Comparison of ENCODE assay signal across 15 cellular contexts in the genomic region with DNA sequence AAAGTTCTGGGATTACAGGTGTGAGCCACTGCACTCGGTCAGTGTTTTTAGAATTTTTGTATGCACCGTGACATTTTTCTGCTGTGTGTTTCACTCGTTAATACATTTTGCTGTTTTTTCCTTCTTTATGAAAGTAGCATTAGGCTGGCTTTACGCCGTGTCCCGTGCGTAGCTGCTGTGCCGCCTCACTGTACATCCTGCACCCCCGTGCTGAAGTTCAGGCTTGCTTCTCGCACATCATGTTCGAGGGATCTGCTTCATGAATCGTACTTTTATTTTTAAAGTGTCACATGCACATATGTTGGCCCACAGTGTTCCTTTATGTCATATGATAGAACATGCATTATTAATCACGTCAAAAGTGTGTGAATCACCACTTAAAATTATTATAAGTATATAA.
DNase-seq lines count a peak whose midpoint lies in the region; ATAC-seq and TF ChIP-seq lines count a peak whose summit lies in the region.
"Had no signal": no experiment of that assay in that cellular context is flagged by ENCODE, and none has a peak within 500 bp of the region (broad histone marks: within the 10 kb centered on the region; RNA-seq: fewer than 3 reads in every experiment).

No MANE protein-coding gene starts in this region.

- H3K9me3 ChIP-seq in HEK293 (ENCODE audit: control insufficient read depth, insufficient read depth, low read depth, low read length), result no peaks in the 10 kb centered on the region
- no peaks in the 10 kb centered on the region for H3K9me3 ChIP-seq in psoas muscle
- H3K9me3 ChIP-seq: HAP-1 had no signal

- POLR2A ChIA-PET in HEK293 (lab: Yijun Ruan, JAX), result no interaction called here

- no peaks in the 10 kb centered on the region for H3K27me3 Mint-ChIP-seq in T-helper 2 cell treated with Interferon-gamma antibody and Interleukin-4, amounts not matched to agents 5 μg/mL and 100 μg/mL, for 36 hours (ENCODE audit: low read depth)
- no peaks in the 10 kb centered on the region for H3K27me3 Mint-ChIP-seq in chondrocyte (ENCODE audit: low read depth)
- H3K27me3 Mint-ChIP-seq in activated naive CD4-positive, alpha-beta T cell treated with anti-CD3 and anti-CD28 coated beads for 36 hours (ENCODE audit: low read depth), result no peaks in the 10 kb centered on the region
- H3K27me3 Mint-ChIP-seq: CD4-positive, CD25-positive, alpha-beta regulatory T cell had no signal

- H3K27ac Mint-ChIP-seq in T-helper 2 cell treated with Interferon-gamma antibody and Interleukin-4, amounts not matched to agents 5 μg/mL and 100 μg/mL, for 36 hours, result peak overlapping the region; percentile 8
- H3K27ac Mint-ChIP-seq in chondrocyte (ENCODE audit: unreplicated experiment), result no peak overlapping the region
- H3K27ac Mint-ChIP-seq in activated naive CD4-positive, alpha-beta T cell treated with anti-CD3 and anti-CD28 coated beads for 36 hours, result no peak overlapping the region
- H3K27ac Mint-ChIP-seq: CD4-positive, CD25-positive, alpha-beta regulatory T cell; HFFc6 had no signal

- no peaks in the 10 kb centered on the region for H3K4me1 Mint-ChIP-seq in T-helper 2 cell treated with Interferon-gamma antibody and Interleukin-4, amounts not matched to agents 5 μg/mL and 100 μg/mL, for 36 hours (ENCODE audit: low read depth)
- no peaks in the 10 kb centered on the region for H3K4me1 Mint-ChIP-seq in chondrocyte (ENCODE audit: low read depth)
- H3K4me1 Mint-ChIP-seq in activated naive CD4-positive, alpha-beta T cell treated with anti-CD3 and anti-CD28 coated beads for 36 hours (ENCODE audit: low read depth), result no peaks in the 10 kb centered on the region

- ATAC-seq in psoas muscle (no peak), HG02588 (IDR thresholded peaks at IDR 0.05; ENCODE audit: unreplicated experiment) (no peak)

- intact Hi-C loops in psoas muscle (cut with DNase I), result loop anchor here in 1 of 2 donors (10.0 kb wide), 1 partner anchor 259 kb away; no protein-coding TSS in a partner anchor
- intact Hi-C loops in activated naive CD4-positive, alpha-beta T cell treated with anti-CD3 and anti-CD28 coated beads for 36 hours (cut with micrococcal nuclease), result no loop called here

- TF ChIP-seq CTCF in HEK293 (tag by site-specific recombination; IDR thresholded peaks at IDR 0.05) (no peak), chondrocyte (IDR thresholded peaks at IDR 0.05) (no peak), psoas muscle (IDR thresholded peaks at IDR 0.05) (no peak)

- DNase-seq in T-helper 2 cell treated with Interferon-gamma antibody and Interleukin-4, amounts not matched to agents 5 μg/mL and 100 μg/mL, for 36 hours (ENCODE audit: low spot score), result no peak
- DNase-seq in T-helper 2 cell (no peak), chondrocyte (ENCODE audit: low spot score) (peak; percentile 18), psoas muscle (peak; percentile 1 to 15), HUDEP-2 (lab: John Stamatoyannopoulos, UW; ENCODE audit: unreplicated experiment in 76 of 76) (no peak)
- no peak for DNase-seq in activated naive CD4-positive, alpha-beta T cell treated with anti-CD3 and anti-CD28 coated beads for 36 hours
- DNase-seq: Calu3; CD4-positive, CD25-positive, alpha-beta regulatory T cell; DMS 273 treated with DMSO at 0.1 percent for 48 hours; GOT3; HFFc6 had no signal

- no peaks in the 10 kb centered on the region for H3K27me3 ChIP-seq in psoas muscle (ENCODE audit: insufficient read depth in 3 of 3, low read length in 2 of 3)

- H3K4me1 ChIP-seq in HEK293 (ENCODE audit: control insufficient read depth, insufficient read depth, low read length), result no peaks in the 10 kb centered on the region
- H3K4me1 ChIP-seq in psoas muscle, result no peaks in the 10 kb centered on the region
- H3K4me1 ChIP-seq: HAP-1 had no signal

- no peak overlapping the region for H3K27ac ChIP-seq in HEK293 (ENCODE audit: extremely low read depth, low read depth, low read length)
- no peak overlapping the region for H3K27ac ChIP-seq in psoas muscle
- H3K27ac ChIP-seq: 22Rv1 had no signal

- peaks cover 47% of the 10 kb centered on the region for H3K36me3 Mint-ChIP-seq in T-helper 2 cell treated with Interferon-gamma antibody and Interleukin-4, amounts not matched to agents 5 μg/mL and 100 μg/mL, for 36 hours (ENCODE audit: low read depth)
- peaks cover 24% of the 10 kb centered on the region for H3K36me3 Mint-ChIP-seq in chondrocyte (ENCODE audit: low read depth)
- peaks cover 10% of the 10 kb centered on the region for H3K36me3 Mint-ChIP-seq in activated naive CD4-positive, alpha-beta T cell treated with anti-CD3 and anti-CD28 coated beads for 36 hours (ENCODE audit: low read depth)

- WGBS in psoas muscle, 3 donors, result 94 to 95% (median 94%) methylated on average over 13 of the region's 13 CpGs

- H3K4me3 ChIP-seq in HEK293 (ENCODE audit: low read depth, low read length) (no peak overlapping the region), psoas muscle (no peak overlapping the region)
- H3K4me3 ChIP-seq: HAP-1 had no signal

- H3K36me3 ChIP-seq in HEK293 (ENCODE audit: control insufficient read depth in 2 of 2, insufficient read depth in 1 of 2, low read length in 2 of 2), result peaks cover 0 to 74% of the 10 kb centered on the region in 2 experiments
- H3K36me3 ChIP-seq in psoas muscle (ENCODE audit: insufficient read depth in 1 of 2, low read depth in 1 of 2), result peaks cover 0 to 72% of the 10 kb centered on the region in 2 donors

- CTCF ChIA-PET in HEK293 (lab: Yijun Ruan, JAX), result interaction anchor here (0.6 to 1.1 kb wide), 2 partner anchors 8 to 13 kb away, joined by 3 read pairs; no protein-coding TSS in a partner anchor
- CTCF ChIA-PET in activated naive CD4-positive, alpha-beta T cell treated with anti-CD3 and anti-CD28 coated beads for 36 hours (lab: Charles Lee), result no interaction called here

- H3K9me3 Mint-ChIP-seq in T-helper 2 cell treated with Interferon-gamma antibody and Interleukin-4, amounts not matched to agents 5 μg/mL and 100 μg/mL, for 36 hours, result no peaks in the 10 kb centered on the region
- no peaks in the 10 kb centered on the region for H3K9me3 Mint-ChIP-seq in chondrocyte (ENCODE audit: low read depth)
- H3K9me3 Mint-ChIP-seq in activated naive CD4-positive, alpha-beta T cell treated with anti-CD3 and anti-CD28 coated beads for 36 hours, result no peaks in the 10 kb centered on the region
- H3K9me3 Mint-ChIP-seq: CD4-positive, CD25-positive, alpha-beta regulatory T cell; HFFc6 had no signal

- no peak overlapping the region for H3K4me3 Mint-ChIP-seq in T-helper 2 cell treated with Interferon-gamma antibody and Interleukin-4, amounts not matched to agents 5 μg/mL and 100 μg/mL, for 36 hours
- H3K4me3 Mint-ChIP-seq in chondrocyte (ENCODE audit: unreplicated experiment), result no peak overlapping the region
- H3K4me3 Mint-ChIP-seq in activated naive CD4-positive, alpha-beta T cell treated with anti-CD3 and anti-CD28 coated beads for 36 hours, result no peak overlapping the region
- H3K4me3 Mint-ChIP-seq: CD4-positive, CD25-positive, alpha-beta regulatory T cell; HFFc6 had no signal

TF ChIP-seq in HEK293, 187 proteins besides CTCF, POLR2A, EP300 and RAD21:
- TF ChIP-seq ZNF510 (tag by site-specific recombination; IDR thresholded peaks at IDR 0.05; ENCODE audit: insufficient replicate concordance) (no peak), ZBTB20 (tag by site-specific recombination; IDR thresholded peaks at IDR 0.05) (no peak), ZNF335 (tag by site-specific recombination; conservative IDR thresholded peaks at IDR 0.05) (no peak), ZNF133 (tag by site-specific recombination; IDR thresholded peaks at IDR 0.05) (peak; percentile 66)
TF ChIP-seq in HEK293: peak in this region for 1.

Comparison
In these comparisons a context has a peak if more than half of its experiments do, and no peak if none do; other contexts are left out.
1. DNase-seq: peak in chondrocyte (single experiment) and psoas muscle (2 of 2); none in T-helper 2 cell treated with Interferon-gamma antibody and Interleukin-4, amounts not matched to agents 5 μg/mL and 100 μg/mL, for 36 hours (single experiment), T-helper 2 cell (0 of 5), activated naive CD4-positive, alpha-beta T cell treated with anti-CD3 and anti-CD28 coated beads for 36 hours (single experiment) and HUDEP-2 (0 of 76).